1 cellular context compared by ENCODE assay signal in the genomic region with DNA sequence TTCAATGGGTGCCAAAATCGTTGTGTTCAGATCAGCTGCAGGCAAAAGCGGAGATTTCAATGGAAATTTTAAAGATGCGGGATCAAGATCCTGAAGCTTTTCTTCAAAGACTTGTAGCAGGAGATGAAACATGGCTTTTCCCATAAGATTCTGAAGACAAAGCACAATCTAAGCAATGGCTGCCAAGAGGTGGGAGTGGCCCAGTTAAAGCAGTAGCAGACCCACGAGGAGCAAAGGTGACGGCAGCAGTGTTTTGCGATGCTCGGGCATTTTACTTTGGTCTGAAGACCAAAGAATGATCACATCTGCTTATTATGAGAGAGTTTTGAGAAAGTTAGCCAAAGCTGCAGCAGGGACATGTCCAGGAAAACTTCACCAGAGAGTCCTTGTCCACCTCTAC.
TF ChIP-seq lines count a peak whose summit lies in the region.

No MANE protein-coding gene starts in this region.

TF ChIP-seq in GM23338, 12 proteins besides CTCF, POLR2A, EP300 and RAD21 (continued from another document):
- TF ChIP-seq, protein P1, sequence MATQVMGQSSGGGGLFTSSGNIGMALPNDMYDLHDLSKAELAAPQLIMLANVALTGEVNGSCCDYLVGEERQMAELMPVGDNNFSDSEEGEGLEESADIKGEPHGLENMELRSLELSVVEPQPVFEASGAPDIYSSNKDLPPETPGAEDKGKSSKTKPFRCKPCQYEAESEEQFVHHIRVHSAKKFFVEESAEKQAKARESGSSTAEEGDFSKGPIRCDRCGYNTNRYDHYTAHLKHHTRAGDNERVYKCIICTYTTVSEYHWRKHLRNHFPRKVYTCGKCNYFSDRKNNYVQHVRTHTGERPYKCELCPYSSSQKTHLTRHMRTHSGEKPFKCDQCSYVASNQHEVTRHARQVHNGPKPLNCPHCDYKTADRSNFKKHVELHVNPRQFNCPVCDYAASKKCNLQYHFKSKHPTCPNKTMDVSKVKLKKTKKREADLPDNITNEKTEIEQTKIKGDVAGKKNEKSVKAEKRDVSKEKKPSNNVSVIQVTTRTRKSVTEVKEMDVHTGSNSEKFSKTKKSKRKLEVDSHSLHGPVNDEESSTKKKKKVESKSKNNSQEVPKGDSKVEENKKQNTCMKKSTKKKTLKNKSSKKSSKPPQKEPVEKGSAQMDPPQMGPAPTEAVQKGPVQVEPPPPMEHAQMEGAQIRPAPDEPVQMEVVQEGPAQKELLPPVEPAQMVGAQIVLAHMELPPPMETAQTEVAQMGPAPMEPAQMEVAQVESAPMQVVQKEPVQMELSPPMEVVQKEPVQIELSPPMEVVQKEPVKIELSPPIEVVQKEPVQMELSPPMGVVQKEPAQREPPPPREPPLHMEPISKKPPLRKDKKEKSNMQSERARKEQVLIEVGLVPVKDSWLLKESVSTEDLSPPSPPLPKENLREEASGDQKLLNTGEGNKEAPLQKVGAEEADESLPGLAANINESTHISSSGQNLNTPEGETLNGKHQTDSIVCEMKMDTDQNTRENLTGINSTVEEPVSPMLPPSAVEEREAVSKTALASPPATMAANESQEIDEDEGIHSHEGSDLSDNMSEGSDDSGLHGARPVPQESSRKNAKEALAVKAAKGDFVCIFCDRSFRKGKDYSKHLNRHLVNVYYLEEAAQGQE (IDR thresholded peaks at IDR 0.05; ENCODE audit: unreplicated experiment), result no peak
- TF ChIP-seq JUNB (IDR thresholded peaks at IDR 0.05; ENCODE audit: unreplicated experiment) (no peak), STAT1 (IDR thresholded peaks at IDR 0.05; ENCODE audit: unreplicated experiment) (no peak)
TF ChIP-seq in GM23338: peak in this region for 0.
